In the genomic region with DNA sequence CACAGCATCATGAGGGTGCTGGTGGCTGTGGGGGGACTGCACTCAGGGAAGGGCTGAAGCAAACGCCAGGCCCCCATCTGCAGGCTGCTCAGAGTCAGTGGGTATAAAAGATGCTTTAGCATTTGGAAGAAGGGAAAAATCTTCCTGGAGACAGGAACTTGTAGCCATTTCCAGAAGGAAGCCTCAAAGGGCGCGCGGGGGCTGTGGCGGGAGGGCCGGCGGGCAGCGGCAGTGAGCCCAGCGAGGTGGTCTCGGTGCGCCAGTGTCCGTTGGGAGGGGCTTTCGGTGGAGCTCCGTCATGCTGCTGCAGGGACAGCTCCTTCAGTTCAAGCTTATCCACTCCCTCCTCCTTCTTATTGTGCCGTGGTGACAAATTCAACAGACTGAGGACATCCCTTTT, we compare ENCODE assay signal across 26 cellular contexts.
"Had no signal": no experiment of that assay in that cellular context is flagged by ENCODE, and none has a peak within 500 bp of the region (broad histone marks: within the 10 kb centered on the region; RNA-seq: fewer than 3 reads in every experiment).

No MANE protein-coding gene starts in this region.

- H3K36me3 Mint-ChIP-seq: activated naive CD8-positive, alpha-beta T cell treated with anti-CD3 and anti-CD28 coated beads for 36 hours had no signal

- H3K9me3 ChIP-seq: adrenal gland, body of pancreas, esophagus squamous epithelium, transverse colon, uterus had no signal

- H3K27me3 ChIP-seq: adrenal gland, body of pancreas, cardiac muscle cell, esophagus squamous epithelium, transverse colon, uterus had no signal

- H3K27ac ChIP-seq: adrenal gland, body of pancreas, cardiac muscle cell, epithelial cell of prostate, esophagus squamous epithelium, transverse colon, uterus had no signal

- H3K9me3 Mint-ChIP-seq: activated naive CD4-positive, alpha-beta T cell treated with anti-CD3 and anti-CD28 coated beads for 36 hours; activated naive CD8-positive, alpha-beta T cell treated with anti-CD3 and anti-CD28 coated beads for 36 hours; activated T-helper 1 cell treated with anti-CD3 and anti-CD28 coated beads, Interleukin-12 subunit alpha, Interleukin-12 subunit beta, Interleukin-2, Interleukin-4 antibody, amounts not matched to agents 30 ng/mL and 10 ng/mL and 1 ng/mL, durations not matched to agents 14 hours and 24 hours and 36 hours; naive thymus-derived CD4-positive, alpha-beta T cell; neural crest cell; stimulated activated naive B cell treated with anti-CD40 and anti-IgM and Interleukin-4, amounts not matched to agents 10 μg/mL and 1 μg/mL and 100 μg/mL, for 72 hours had no signal

- H3K4me1 ChIP-seq: adrenal gland, body of pancreas, esophagus squamous epithelium, uterus had no signal

- H3K4me3 Mint-ChIP-seq: activated CD4-positive, alpha-beta T cell treated with anti-CD3 and anti-CD28 coated beads for 36 hours; activated naive CD4-positive, alpha-beta T cell treated with anti-CD3 and anti-CD28 coated beads for 36 hours; activated naive CD8-positive, alpha-beta T cell treated with anti-CD3 and anti-CD28 coated beads for 36 hours; activated T-helper 1 cell treated with anti-CD3 and anti-CD28 coated beads, Interleukin-12 subunit alpha, Interleukin-12 subunit beta, Interleukin-2, Interleukin-4 antibody, amounts not matched to agents 30 ng/mL and 10 ng/mL and 1 ng/mL, durations not matched to agents 14 hours and 24 hours and 36 hours; naive thymus-derived CD4-positive, alpha-beta T cell; neural crest cell; stimulated activated naive B cell treated with anti-CD40 and anti-IgM and Interleukin-4, amounts not matched to agents 10 μg/mL and 1 μg/mL and 100 μg/mL, for 72 hours; T-helper 17 cell had no signal

- H3K27me3 Mint-ChIP-seq: activated CD4-positive, alpha-beta T cell treated with anti-CD3 and anti-CD28 coated beads for 36 hours; activated naive CD8-positive, alpha-beta T cell treated with anti-CD3 and anti-CD28 coated beads for 36 hours; naive thymus-derived CD4-positive, alpha-beta T cell; stimulated activated naive B cell treated with anti-CD40 and anti-IgM and Interleukin-4, amounts not matched to agents 10 μg/mL and 1 μg/mL and 100 μg/mL, for 72 hours; T-helper 17 cell had no signal

- H3K36me3 ChIP-seq: transverse colon, uterus had no signal

- ATAC-seq: activated CD4-positive, alpha-beta T cell treated with anti-CD3 and anti-CD28 coated beads for 36 hours; body of pancreas; naive thymus-derived CD4-positive, alpha-beta T cell; right cardiac atrium; stimulated activated naive B cell treated with anti-CD40 and anti-IgM and Interleukin-4, amounts not matched to agents 10 μg/mL and 1 μg/mL and 100 μg/mL, for 72 hours; T-helper 17 cell had no signal

- H3K27ac Mint-ChIP-seq: activated CD4-positive, alpha-beta T cell treated with anti-CD3 and anti-CD28 coated beads for 36 hours; activated naive CD4-positive, alpha-beta T cell treated with anti-CD3 and anti-CD28 coated beads for 36 hours; activated naive CD8-positive, alpha-beta T cell treated with anti-CD3 and anti-CD28 coated beads for 36 hours; activated T-helper 1 cell treated with anti-CD3 and anti-CD28 coated beads, Interleukin-12 subunit alpha, Interleukin-12 subunit beta, Interleukin-2, Interleukin-4 antibody, amounts not matched to agents 30 ng/mL and 10 ng/mL and 1 ng/mL, durations not matched to agents 14 hours and 24 hours and 36 hours; naive thymus-derived CD4-positive, alpha-beta T cell; stimulated activated naive B cell treated with anti-CD40 and anti-IgM and Interleukin-4, amounts not matched to agents 10 μg/mL and 1 μg/mL and 100 μg/mL, for 72 hours; T-helper 17 cell had no signal

- DNase-seq: activated CD4-positive, alpha-beta T cell treated with anti-CD3 and anti-CD28 coated beads for 36 hours; activated CD8-positive, alpha-beta memory T cell treated with anti-CD3 and anti-CD28 coated beads for 24 hours; activated effector memory CD4-positive, alpha-beta T cell treated with anti-CD3 and anti-CD28 coated beads, Interleukin-2, amount 50 U/mL, for 16 hours; activated naive CD4-positive, alpha-beta T cell treated with anti-CD3 and anti-CD28 coated beads for 36 hours; activated naive CD8-positive, alpha-beta T cell treated with anti-CD3 and anti-CD28 coated beads for 36 hours; activated T-cell treated with anti-CD3 and anti-CD28 coated beads, Interleukin-2, amount 50 U/mL, for 1 hour; adrenal gland; aorta; body of pancreas; cortex of kidney; esophagus squamous epithelium; foreskin melanocyte; midbrain; naive thymus-derived CD4-positive, alpha-beta T cell; right cardiac atrium; stimulated activated CD4-positive, alpha-beta T cell treated with anti-CD3 and anti-CD28 coated beads, Interleukin-15, amount 100 ng/mL, for 24 hours; stimulated activated CD4-positive, alpha-beta T cell treated with anti-CD3 and anti-CD28 coated beads, Interleukin-2, amount 100 ng/mL, for 24 hours; stimulated activated naive B cell treated with anti-CD40 and anti-IgM and Interleukin-4, amounts not matched to agents 10 μg/mL and 1 μg/mL and 100 μg/mL, for 72 hours; T-helper 17 cell; T1000; transverse colon; uterus had no signal

- H3K4me3 ChIP-seq: adrenal gland, body of pancreas, cardiac muscle cell, esophagus squamous epithelium, transverse colon, uterus had no signal

- H3K4me1 Mint-ChIP-seq: activated CD4-positive, alpha-beta T cell treated with anti-CD3 and anti-CD28 coated beads for 36 hours; neural crest cell; stimulated activated naive B cell treated with anti-CD40 and anti-IgM and Interleukin-4, amounts not matched to agents 10 μg/mL and 1 μg/mL and 100 μg/mL, for 72 hours had no signal
